ENCODE assay signal across 9 cellular contexts in genomic region chr3:127738192-127738840, GRCh38.
A peak's percentile ranks its signal among the peaks of the same experiment; 100 is the strongest.
DNase-seq lines count a peak whose midpoint lies in the region; ATAC-seq and TF ChIP-seq lines count a peak whose summit lies in the region.
"Had no signal": no experiment of that assay in that cellular context is flagged by ENCODE, and none has a peak within 500 bp of the region (broad histone marks: within the 10 kb centered on the region; RNA-seq: fewer than 3 reads in every experiment).

No MANE protein-coding gene starts in this region.

- H3K36me3 ChIP-seq in heart right ventricle = peaks cover 0 to 9% (median 0%) of the 10 kb centered on the region in 9 donors
- peaks cover 0 to 8% (median 0%) of the 10 kb centered on the region in 6 donors for H3K36me3 ChIP-seq in spleen

- peak overlapping the region; percentile 98 for H3K27ac ChIP-seq in VCaP
- H3K27ac ChIP-seq in heart right ventricle = peak overlapping the region; percentile 64 to 94 (median 84)
- H3K27ac ChIP-seq in spleen = peak overlapping the region in 6 of 8 donors; percentile 29 to 67 (median 50)

- DNase-seq in HFF-Myc (ENCODE audit: extremely low read depth, low read depth) = peak; percentile 20
- DNase-seq in heart right ventricle = peak in 1 of 2 donors; percentile 64
- DNase-seq in spleen = peak; percentile 67
- no peak for DNase-seq in NCI-H2227 treated with DMSO at 0.1 percent for 48 hours (lab: John Stamatoyannopoulos, UW)
- no peak for DNase-seq in activated CD4-positive, CD25-positive, alpha-beta regulatory T cell (lab: John Stamatoyannopoulos, UW)
- no peak for DNase-seq in NCI-H2081 treated with DMSO at 0.1 percent for 48 hours (lab: John Stamatoyannopoulos, UW)
- DNase-seq: NCI-H446 treated with DMSO at 0.1 percent for 48 hours had no signal

- H3K27me3 ChIP-seq in heart right ventricle (no peaks in the 10 kb centered on the region), spleen (replicated peaks in 1 of 7) (no peaks in the 10 kb centered on the region)

- H3K4me1 ChIP-seq in heart right ventricle = peaks cover 36 to 100% (median 95%) of the 10 kb centered on the region in 9 donors
- H3K4me1 ChIP-seq in spleen = peaks cover 18 to 71% (median 60%) of the 10 kb centered on the region in 6 donors

- TF ChIP-seq POLR2A in spleen (IDR thresholded peaks at IDR 0.05) = no peak

- TF ChIP-seq CTCF in HFF-Myc (IDR thresholded peaks at IDR 0.05; ENCODE audit: low read depth, low read length, missing control alignments) (no peak), VCaP (conservative IDR thresholded peaks at IDR 0.05) (no peak), heart right ventricle (IDR thresholded peaks at IDR 0.05) (no peak), spleen (IDR thresholded peaks at IDR 0.05 in 8 of 11, conservative IDR thresholded peaks at IDR 0.05 in 3 of 11) (no peak)

- no peak overlapping the region for H3K4me3 ChIP-seq in HFF-Myc (replicated peaks; ENCODE audit: low read depth, low read length)
- no peak overlapping the region for H3K4me3 ChIP-seq in heart right ventricle
- H3K4me3 ChIP-seq in spleen = no peak overlapping the region

- WGBS in heart right ventricle, 2 donors = 77 to 85% methylated on average over 8 of the region's 8 CpGs
- WGBS in spleen, 5 donors = 81 to 90% (median 87%) methylated on average over 7 to 8 of the region's 8 CpGs

- H3K9me3 ChIP-seq in heart right ventricle (no peaks in the 10 kb centered on the region), spleen (no peaks in the 10 kb centered on the region)

- peak in 7 of 8 donors; percentile 21 to 61 (median 43) for ATAC-seq in heart right ventricle
- ATAC-seq in HG03378 (IDR thresholded peaks at IDR 0.05; ENCODE audit: unreplicated experiment) = no peak

- intact Hi-C loops in heart right ventricle (cut with DNase I) (loop anchor here in 2 of 10 donors (2.0 to 5.0 kb wide), 2 partner anchors 36 to 38 kb away; no protein-coding TSS in a partner anchor), spleen (cut with DNase I; ENCODE audit: low total_unique reads) (no loop called here)

Comparison
In these comparisons a context has a peak if more than half of its experiments do, and no peak if none do; other contexts are left out.
1. DNase-seq: peak in HFF-Myc (single experiment) and spleen (single experiment); none in NCI-H2227 treated with DMSO at 0.1 percent for 48 hours (single experiment), activated CD4-positive, CD25-positive, alpha-beta regulatory T cell (0 of 4) and NCI-H2081 treated with DMSO at 0.1 percent for 48 hours (single experiment).
2. Peak in every context shown above with its lines, with median percentiles within 50 percentile points of each other: H3K27ac ChIP-seq.